22 cellular contexts compared by ENCODE assay signal in the genomic region with DNA sequence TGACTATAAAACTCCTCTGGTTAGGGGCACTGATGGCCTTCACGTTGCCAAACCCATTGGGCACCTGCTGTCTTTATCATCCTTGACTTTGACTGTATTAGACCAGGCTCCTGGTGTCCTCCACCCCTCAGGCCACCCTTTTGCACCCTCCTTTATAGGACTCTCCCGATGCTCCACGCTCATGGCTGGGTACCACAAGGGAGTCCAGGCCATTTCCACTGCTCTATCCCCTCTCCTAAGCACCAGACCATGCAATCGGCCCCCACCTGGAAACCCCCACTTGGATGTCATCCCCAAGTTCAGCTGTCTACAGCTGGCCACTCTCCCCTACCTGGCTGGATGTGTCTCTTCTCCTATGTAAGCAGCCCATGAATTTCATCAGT.
DNase-seq lines count a peak whose midpoint lies in the region; ATAC-seq, FAIRE-seq and TF ChIP-seq lines count a peak whose summit lies in the region.
"Had no signal": no experiment of that assay in that cellular context is flagged by ENCODE, and none has a peak within 500 bp of the region (broad histone marks: within the 10 kb centered on the region; RNA-seq: fewer than 3 reads in every experiment).

No MANE protein-coding gene starts in this region.

- no peaks in the 10 kb centered on the region for H3K27me3 Mint-ChIP-seq in activated naive CD4-positive, alpha-beta T cell treated with anti-CD3 and anti-CD28 coated beads, Interleukin-2, amount 50 U/mL, for 24 hours
- peaks cover 5% of the 10 kb centered on the region for H3K27me3 Mint-ChIP-seq in neural crest cell (ENCODE audit: low read depth)

- no peaks in the 10 kb centered on the region for H3K27me3 ChIP-seq in upper lobe of right lung
- H3K27me3 ChIP-seq: gastroesophageal sphincter, pancreas, testis, uterus had no signal

- no peak overlapping the region for H3K4me3 ChIP-seq in upper lobe of right lung
- H3K4me3 ChIP-seq: gastroesophageal sphincter, GM23248, hepatocyte, lung, pancreas, testis, uterus had no signal

- intact Hi-C loops in upper lobe of right lung (cut with DNase I): no loop called here

- no peaks in the 10 kb centered on the region for H3K36me3 ChIP-seq in upper lobe of right lung
- H3K36me3 ChIP-seq: pancreas, uterus had no signal

- H3K4me1 Mint-ChIP-seq in activated naive CD4-positive, alpha-beta T cell treated with anti-CD3 and anti-CD28 coated beads, Interleukin-2, amount 50 U/mL, for 24 hours: peaks cover 51% of the 10 kb centered on the region
- H3K4me1 Mint-ChIP-seq in neural crest cell: no peaks in the 10 kb centered on the region

- peak; percentile 68 for FAIRE-seq in HTR-8/SVneo (lab: Jason Lieb, UNC)
- FAIRE-seq: pancreas had no signal

- H3K36me3 Mint-ChIP-seq in activated naive CD4-positive, alpha-beta T cell treated with anti-CD3 and anti-CD28 coated beads, Interleukin-2, amount 50 U/mL, for 24 hours: no peaks in the 10 kb centered on the region
- no peaks in the 10 kb centered on the region for H3K36me3 Mint-ChIP-seq in neural crest cell (ENCODE audit: low read depth)
- H3K36me3 Mint-ChIP-seq: brain; CD4-positive, alpha-beta memory T cell had no signal

- H3K27ac Mint-ChIP-seq in activated naive CD4-positive, alpha-beta T cell treated with anti-CD3 and anti-CD28 coated beads, Interleukin-2, amount 50 U/mL, for 24 hours: no peak overlapping the region
- peak overlapping the region; percentile 20 for H3K27ac Mint-ChIP-seq in neural crest cell (ENCODE audit: unreplicated experiment)
- H3K27ac Mint-ChIP-seq: brain had no signal

- no peak for ATAC-seq in upper lobe of right lung
- ATAC-seq: gastroesophageal sphincter, pancreas had no signal

- H3K27ac ChIP-seq in upper lobe of right lung: no peak overlapping the region
- H3K27ac ChIP-seq: gastroesophageal sphincter, GM23248, hepatocyte, pancreas, testis, uterus had no signal

- DNase-seq in activated naive CD4-positive, alpha-beta T cell treated with anti-CD3 and anti-CD28 coated beads, Interleukin-2, amount 50 U/mL, for 16 hours: no peak
- DNase-seq in HTR-8/SVneo (ENCODE audit: insufficient read length, low spot score) (no peak), ecto neural progenitor cell (ENCODE audit: low spot score) (peak; percentile 24), neural crest cell (ENCODE audit: low read depth, low spot score) (no peak), DMS79 (lab: John Stamatoyannopoulos, UW) (no peak), upper lobe of right lung (no peak)
- DNase-seq in stimulated activated CD4-positive, alpha-beta T cell treated with anti-CD3 and anti-CD28 coated beads, Interleukin-15, amount 100 ng/mL, for 24 hours: no peak
- DNase-seq: AML-193; amniotic stem cell; GM23248; NCI-H446 treated with DMSO at 0.1 percent for 48 hours; pancreas; RPMI8226; stimulated activated naive CD4-positive, alpha-beta T cell; testis; uterus had no signal

- no peaks in the 10 kb centered on the region for H3K9me3 Mint-ChIP-seq in activated naive CD4-positive, alpha-beta T cell treated with anti-CD3 and anti-CD28 coated beads, Interleukin-2, amount 50 U/mL, for 24 hours
- H3K9me3 Mint-ChIP-seq in neural crest cell: no peaks in the 10 kb centered on the region
- H3K9me3 Mint-ChIP-seq: CD4-positive, alpha-beta memory T cell had no signal

- H3K4me3 Mint-ChIP-seq in activated naive CD4-positive, alpha-beta T cell treated with anti-CD3 and anti-CD28 coated beads, Interleukin-2, amount 50 U/mL, for 24 hours: peak overlapping the region; percentile 28
- no peak overlapping the region for H3K4me3 Mint-ChIP-seq in neural crest cell
- H3K4me3 Mint-ChIP-seq: brain had no signal

- no peaks in the 10 kb centered on the region for H3K4me1 ChIP-seq in upper lobe of right lung
- H3K4me1 ChIP-seq: gastroesophageal sphincter, pancreas, testis, uterus had no signal

- no peaks in the 10 kb centered on the region for H3K9me3 ChIP-seq in upper lobe of right lung
- H3K9me3 ChIP-seq: gastroesophageal sphincter, pancreas, testis, uterus had no signal

- TF ChIP-seq CTCF in neural crest cell (conservative IDR thresholded peaks at IDR 0.05): no peak
- no peak for TF ChIP-seq CTCF in upper lobe of right lung (IDR thresholded peaks at IDR 0.05)
